12 cellular contexts compared by ENCODE assay signal in the genomic region with DNA sequence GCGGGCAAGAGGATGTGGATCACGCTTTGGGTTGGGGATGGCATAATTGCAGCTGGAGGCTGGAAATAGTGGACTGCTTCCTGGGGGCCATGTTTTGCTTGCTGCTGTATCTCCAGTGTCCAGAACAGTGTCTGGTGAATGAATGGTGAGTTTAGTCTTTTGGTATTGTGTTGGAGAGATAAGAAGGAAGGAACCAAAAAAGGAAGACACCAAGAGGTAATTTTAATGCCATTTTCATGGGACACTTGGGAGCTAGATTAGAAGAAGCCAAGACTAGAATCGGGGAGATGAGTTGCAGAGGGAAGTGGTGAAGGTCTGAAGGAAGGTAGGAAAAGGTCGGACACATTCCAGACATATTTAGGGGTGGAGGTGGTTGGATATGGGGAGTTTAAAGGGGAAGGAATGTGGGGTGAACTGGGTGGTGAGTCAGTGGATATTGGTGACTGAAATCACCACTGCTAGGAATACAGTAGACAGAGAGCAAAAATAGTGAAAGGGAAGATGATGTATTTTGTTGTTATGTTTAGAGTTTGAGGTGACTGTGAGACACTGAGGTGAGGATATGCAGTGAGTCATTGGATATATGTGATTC.
DNase-seq lines count a peak whose midpoint lies in the region; ATAC-seq, FAIRE-seq and TF ChIP-seq lines count a peak whose summit lies in the region.
"Had no signal": no experiment of that assay in that cellular context is flagged by ENCODE, and none has a peak within 500 bp of the region (broad histone marks: within the 10 kb centered on the region; RNA-seq: fewer than 3 reads in every experiment).

No MANE protein-coding gene starts in this region.

- TF ChIP-seq CTCF in K562 (IDR thresholded peaks at IDR 0.05 in 2 of 3, conservative IDR thresholded peaks at IDR 0.05 in 1 of 3; ENCODE audit: insufficient read depth in 2 of 3, low read depth in 1 of 3, low read length in 3 of 3): no peak
- no peak for TF ChIP-seq CTCF in prostate gland (IDR thresholded peaks at IDR 0.05)

- POLR2A ChIA-PET in K562 (lab: Yijun Ruan, JAX): interaction anchor here (0.7 to 1.9 kb wide), 5 partner anchors 9 to 90 kb away, joined by 3 to 8 read pairs (median 6); no protein-coding TSS in a partner anchor
- POLR2A ChIA-PET in naive thymus-derived CD4-positive, alpha-beta T cell (lab: Charles Lee): no interaction called here

- H3K4me3 ChIP-seq in K562: 0 out of 2 replicates have a peak overlapping the region, but pooled peaks have one; percentile 4
- no peak overlapping the region for H3K4me3 ChIP-seq in naive thymus-derived CD4-positive, alpha-beta T cell (ENCODE audit: low read length)
- no peak overlapping the region for H3K4me3 ChIP-seq in prostate gland

- H3K27me3 Mint-ChIP-seq in naive thymus-derived CD4-positive, alpha-beta T cell: no peaks in the 10 kb centered on the region
- H3K27me3 Mint-ChIP-seq: T-helper 17 cell had no signal

- H3K36me3 ChIP-seq in K562 (ENCODE audit: control insufficient read depth, insufficient read depth, low read length): no peaks in the 10 kb centered on the region
- no peaks in the 10 kb centered on the region for H3K36me3 ChIP-seq in naive thymus-derived CD4-positive, alpha-beta T cell (ENCODE audit: control insufficient read depth in 2 of 3, insufficient read depth in 3 of 3, low read length in 3 of 3)
- no peaks in the 10 kb centered on the region for H3K36me3 ChIP-seq in prostate gland

- H3K4me1 ChIP-seq in K562 (replicated peaks in 1 of 2; ENCODE audit: control insufficient read depth in 2 of 2, insufficient read depth in 2 of 2, low read length in 2 of 2) (peaks cover 24 to 46% of the 10 kb centered on the region in 2 experiments), prostate gland (replicated peaks) (no peaks in the 10 kb centered on the region)
- H3K4me1 ChIP-seq in naive thymus-derived CD4-positive, alpha-beta T cell (ENCODE audit: control insufficient read depth in 2 of 2, insufficient read depth in 2 of 2, low read length in 2 of 2): peaks cover 0 to 33% of the 10 kb centered on the region in 2 donors

- peak; percentile 40; the same call in 1 of the 2 replicates for TF ChIP-seq EP300 in K562 (IDR thresholded peaks at IDR 0.05; ENCODE audit: low read length)

- peak; percentile 63 for ATAC-seq in K562
- peak; percentile 23 for ATAC-seq in naive thymus-derived CD4-positive, alpha-beta T cell
- no peak for ATAC-seq in GM21423 (IDR thresholded peaks at IDR 0.05; ENCODE audit: unreplicated experiment)
- no peak for ATAC-seq in GM21825 (IDR thresholded peaks at IDR 0.05; ENCODE audit: unreplicated experiment)
- ATAC-seq: left colon, T-helper 17 cell had no signal

- H3K9me1 ChIP-seq in K562 (ENCODE audit: control insufficient read depth, insufficient read depth, low read length): peaks cover 8% of the 10 kb centered on the region

- no peaks in the 10 kb centered on the region for H3K36me3 Mint-ChIP-seq in naive thymus-derived CD4-positive, alpha-beta T cell

- peaks cover 98% of the 10 kb centered on the region for H3K79me2 ChIP-seq in K562 (ENCODE audit: control insufficient read depth, insufficient read depth, low read length)

- peaks cover 64% of the 10 kb centered on the region for H4K20me1 ChIP-seq in K562 (replicated peaks; ENCODE audit: control insufficient read depth, insufficient read depth, low read length)

- H3K4me2 ChIP-seq in K562 (ENCODE audit: insufficient read depth, low read length): peak overlapping the region; percentile 61

- no peak overlapping the region for H2AFZ ChIP-seq in K562 (ENCODE audit: low read depth, low read length)

- H3K4me3 Mint-ChIP-seq in naive thymus-derived CD4-positive, alpha-beta T cell: no peak overlapping the region
- H3K4me3 Mint-ChIP-seq: T-helper 17 cell had no signal

- BruUV-seq in K562 (replicated peaks; lab: Mats Ljungman, UMichigan): no TSS peak

- no peak for TF ChIP-seq RAD21 in K562 (CRISPR knock-in tag; conservative IDR thresholded peaks at IDR 0.05 in 1 of 2, IDR thresholded peaks at IDR 0.05 in 1 of 2)

- H3K27me3 ChIP-seq in K562 (ENCODE audit: control insufficient read depth in 2 of 2, insufficient read depth in 2 of 2, low read length in 2 of 2): no peaks in the 10 kb centered on the region
- H3K27me3 ChIP-seq in naive thymus-derived CD4-positive, alpha-beta T cell (ENCODE audit: control insufficient read depth in 2 of 2, insufficient read depth in 2 of 2, low read length in 2 of 2): no peaks in the 10 kb centered on the region
- no peaks in the 10 kb centered on the region for H3K27me3 ChIP-seq in prostate gland (replicated peaks; ENCODE audit: insufficient read depth)

- peak; percentile 58 for DNase-seq in EH (ENCODE audit: low read depth)
- peak; percentile 74 for DNase-seq in LHCN-M2 (ENCODE audit: low read depth)
- peak in 3 of 4 experiments; percentile 33 to 72 (median 69) for DNase-seq in K562 (ENCODE audit: extremely low read depth in 1 of 4, low spot score in 3 of 4)
- no peak for DNase-seq in naive thymus-derived CD4-positive, alpha-beta T cell
- DNase-seq in prostate gland (ENCODE audit: low spot score): no peak
- DNase-seq in activated CD4-positive, alpha-beta T cell treated with anti-CD3 and anti-CD28 coated beads for 4 hours: no peak
- DNase-seq: left colon; NCI-H2081; stimulated activated naive CD4-positive, alpha-beta T cell treated with Interleukin-2 at 50 U/mL for 16 hours; T-helper 17 cell had no signal

- no peak for TF ChIP-seq POLR2A in K562 (conservative IDR thresholded peaks at IDR 0.05)
- no peak for TF ChIP-seq POLR2A in prostate gland (IDR thresholded peaks at IDR 0.05)

- H3K9me3 Mint-ChIP-seq in naive thymus-derived CD4-positive, alpha-beta T cell: no peaks in the 10 kb centered on the region

- 17% methylated on average over 4 of the region's 4 CpGs for WGBS in K562 (ENCODE audit: insufficient coverage, low coverage, missing lambda C conversion rate)
- WGBS in prostate gland: 86% methylated on average over 4 of the region's 4 CpGs

- H3K4me1 Mint-ChIP-seq in naive thymus-derived CD4-positive, alpha-beta T cell: peaks cover 0 to 70% (median 20%) of the 10 kb centered on the region in 7 donors

- peak overlapping the region in 1 of 2 experiments; percentile 64; a peak in 2 of 4 replicates for H3K9ac ChIP-seq in K562 (ENCODE audit: insufficient read depth in 1 of 2, low read depth in 2 of 2, low read length in 2 of 2)

- H3K9me3 ChIP-seq in K562 (replicated peaks; ENCODE audit: control insufficient read depth, insufficient read depth, low read depth, low read length) (no peaks in the 10 kb centered on the region), prostate gland (no peaks in the 10 kb centered on the region)
- no peaks in the 10 kb centered on the region for H3K9me3 ChIP-seq in naive thymus-derived CD4-positive, alpha-beta T cell (ENCODE audit: control insufficient read depth in 2 of 3, low read length in 3 of 3)

- no peak overlapping the region for H3K27ac Mint-ChIP-seq in naive thymus-derived CD4-positive, alpha-beta T cell
- H3K27ac Mint-ChIP-seq: T-helper 17 cell had no signal

- in situ Hi-C loops in K562 (cut with MboI): no loop called here

- CTCF ChIA-PET in K562 (lab: Yijun Ruan, JAX; ENCODE audit: low intra/inter-chr PET ratio): no interaction called here
- CTCF ChIA-PET in naive thymus-derived CD4-positive, alpha-beta T cell (lab: Charles Lee): no interaction called here

- intact Hi-C loops in K562 (cut with micrococcal nuclease): loop anchor here (5.0 kb wide), 2 partner anchors 34 to 76 kb away; a partner anchor contains a TSS
- intact Hi-C loops in naive thymus-derived CD4-positive, alpha-beta T cell (cut with micrococcal nuclease): loop anchor here in 1 of 2 donors (5.0 kb wide), 1 partner anchor 149 kb away; no protein-coding TSS in a partner anchor
- intact Hi-C loops in prostate gland (cut with DNase I): no loop called here

- FAIRE-seq in K562 (lab: Jason Lieb, UNC): peak; percentile 71

- H3K27ac ChIP-seq in K562 (ENCODE audit: extremely low read depth, low read depth, low read length) (peak overlapping the region; percentile 76), prostate gland (no peak overlapping the region)
- no peak overlapping the region for H3K27ac ChIP-seq in naive thymus-derived CD4-positive, alpha-beta T cell (ENCODE audit: low read depth, low read length)

TF ChIP-seq in K562, 482 proteins besides CTCF, POLR2A, EP300 and RAD21 (continues in another document):
- 0 out of 4 replicates have a peak, but pooled peaks of 1 of the 2 experiments have one; percentile 9 for TF ChIP-seq KDM1A (IDR thresholded peaks at IDR 0.05)
- TF ChIP-seq, protein P1, sequence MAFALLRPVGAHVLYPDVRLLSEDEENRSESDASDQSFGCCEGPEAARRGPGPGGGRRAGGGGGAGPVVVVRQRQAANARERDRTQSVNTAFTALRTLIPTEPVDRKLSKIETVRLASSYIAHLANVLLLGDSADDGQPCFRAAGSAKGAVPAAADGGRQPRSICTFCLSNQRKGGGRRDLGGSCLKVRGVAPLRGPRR (CRISPR knock-in tag; IDR thresholded peaks at IDR 0.05): no peak
- TF ChIP-seq ZFPM2 (CRISPR knock-in tag; IDR thresholded peaks at IDR 0.05): no peak
- no peak for TF ChIP-seq ZNF76 (CRISPR knock-in tag; IDR thresholded peaks at IDR 0.05; ENCODE audit: borderline replicate concordance)
- TF ChIP-seq LCOR (CRISPR knock-in tag; IDR thresholded peaks at IDR 0.05): peak; percentile 63; the same call in 1 of the 2 replicates
- no peak for TF ChIP-seq ZNF75A (CRISPR knock-in tag; IDR thresholded peaks at IDR 0.05)
- 0 out of 2 replicates have a peak, but pooled peaks have one; percentile 22 for TF ChIP-seq LEF1 (IDR thresholded peaks at IDR 0.05)
- TF ChIP-seq, protein P2, sequence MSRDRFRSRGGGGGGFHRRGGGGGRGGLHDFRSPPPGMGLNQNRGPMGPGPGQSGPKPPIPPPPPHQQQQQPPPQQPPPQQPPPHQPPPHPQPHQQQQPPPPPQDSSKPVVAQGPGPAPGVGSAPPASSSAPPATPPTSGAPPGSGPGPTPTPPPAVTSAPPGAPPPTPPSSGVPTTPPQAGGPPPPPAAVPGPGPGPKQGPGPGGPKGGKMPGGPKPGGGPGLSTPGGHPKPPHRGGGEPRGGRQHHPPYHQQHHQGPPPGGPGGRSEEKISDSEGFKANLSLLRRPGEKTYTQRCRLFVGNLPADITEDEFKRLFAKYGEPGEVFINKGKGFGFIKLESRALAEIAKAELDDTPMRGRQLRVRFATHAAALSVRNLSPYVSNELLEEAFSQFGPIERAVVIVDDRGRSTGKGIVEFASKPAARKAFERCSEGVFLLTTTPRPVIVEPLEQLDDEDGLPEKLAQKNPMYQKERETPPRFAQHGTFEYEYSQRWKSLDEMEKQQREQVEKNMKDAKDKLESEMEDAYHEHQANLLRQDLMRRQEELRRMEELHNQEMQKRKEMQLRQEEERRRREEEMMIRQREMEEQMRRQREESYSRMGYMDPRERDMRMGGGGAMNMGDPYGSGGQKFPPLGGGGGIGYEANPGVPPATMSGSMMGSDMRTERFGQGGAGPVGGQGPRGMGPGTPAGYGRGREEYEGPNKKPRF (IDR thresholded peaks at IDR 0.05; ENCODE audit: low read depth, low read length): no peak
- TF ChIP-seq, protein P3, sequence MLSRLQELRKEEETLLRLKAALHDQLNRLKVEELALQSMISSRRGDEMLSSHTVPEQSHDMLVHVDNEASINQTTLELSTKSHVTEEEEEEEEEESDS (CRISPR knock-in tag; IDR thresholded peaks at IDR 0.05): no peak
- peak; percentile 57; the same call in 1 of the 2 replicates for TF ChIP-seq MTA2 (IDR thresholded peaks at IDR 0.05; ENCODE audit: low read depth)
- no peak for TF ChIP-seq MCM5 (IDR thresholded peaks at IDR 0.05; ENCODE audit: low read depth)

Comparison
In these comparisons a context has a peak if more than half of its experiments do, and no peak if none do; other contexts are left out.
1. DNase-seq: peak in EH (single experiment), LHCN-M2 (single experiment) and K562 (3 of 4); none in naive thymus-derived CD4-positive, alpha-beta T cell (0 of 9), prostate gland (single experiment) and activated CD4-positive, alpha-beta T cell treated with anti-CD3 and anti-CD28 coated beads for 4 hours (0 of 2).
2. ATAC-seq: peak in K562 (single experiment) and naive thymus-derived CD4-positive, alpha-beta T cell (single experiment); none in GM21423 (single experiment) and GM21825 (single experiment).